Comparison of ENCODE assay signal across 8 cellular contexts in genomic region chr17:59618894-59619312, GRCh38. TPM values are rescaled to one million over a fixed set of nuclear protein-coding genes. Genes with fewer than 3 reads are reported as not detected.
DNase-seq lines count a peak whose midpoint lies in the region; ATAC-seq, FAIRE-seq and TF ChIP-seq lines count a peak whose summit lies in the region.

No MANE protein-coding gene starts in this region.

- H3K79me2 ChIP-seq in H9 (ENCODE audit: insufficient read depth, low read length) = peaks cover 35% of the 10 kb centered on the region
- H3K79me2 ChIP-seq in keratinocyte (ENCODE audit: control insufficient read depth, insufficient read depth, low read length) = peaks cover 48% of the 10 kb centered on the region

- no peak overlapping the region for H4K5ac ChIP-seq in H9 (ENCODE audit: insufficient read length, low read depth, low read length)

- peak overlapping the region; percentile 100 for H3K27ac Mint-ChIP-seq in H9
- peak overlapping the region; percentile 99 for H3K27ac Mint-ChIP-seq in activated naive CD8-positive, alpha-beta T cell treated with anti-CD3 and anti-CD28 coated beads, Interleukin-2, amount 50 U/mL, for 24 hours

- no peaks in the 10 kb centered on the region for H3K9me3 Mint-ChIP-seq in H9
- H3K9me3 Mint-ChIP-seq in activated naive CD8-positive, alpha-beta T cell treated with anti-CD3 and anti-CD28 coated beads, Interleukin-2, amount 50 U/mL, for 24 hours = no peaks in the 10 kb centered on the region

- H2BK120ac ChIP-seq in H9 (ENCODE audit: low read depth, low read length, poor library complexity, severe bottlenecking) = no peak overlapping the region

- no peak for FAIRE-seq in keratinocyte (lab: Jason Lieb, UNC)

- H2BK5ac ChIP-seq in H9 (ENCODE audit: insufficient read length, low read length) = peak overlapping the region; percentile 12

- H3K4ac ChIP-seq in H9 (ENCODE audit: low read depth, low read length) = no peak overlapping the region

- peaks cover 35 to 40% of the 10 kb centered on the region in 2 experiments for H3K4me1 Mint-ChIP-seq in H9
- H3K4me1 Mint-ChIP-seq in activated naive CD8-positive, alpha-beta T cell treated with anti-CD3 and anti-CD28 coated beads, Interleukin-2, amount 50 U/mL, for 24 hours = peaks cover 56% of the 10 kb centered on the region

- H3K27me3 Mint-ChIP-seq in H9 (ENCODE audit: low read depth) = no peaks in the 10 kb centered on the region
- H3K27me3 Mint-ChIP-seq in activated naive CD8-positive, alpha-beta T cell treated with anti-CD3 and anti-CD28 coated beads, Interleukin-2, amount 50 U/mL, for 24 hours = peaks cover 2% of the 10 kb centered on the region

- H3K4me3 Mint-ChIP-seq in H9 = peak overlapping the region; percentile 95 to 98
- H3K4me3 Mint-ChIP-seq in activated naive CD8-positive, alpha-beta T cell treated with anti-CD3 and anti-CD28 coated beads, Interleukin-2, amount 50 U/mL, for 24 hours = peak overlapping the region; percentile 95

- in situ Hi-C loops in ACHN (cut with HindIII; ENCODE audit: low pct_ligation_motif_present, low pct_unique_long_range_greater_than_20kb, low sequenced_read_pairs) = no loop called here

- H3K9me1 ChIP-seq in keratinocyte (ENCODE audit: control insufficient read depth, extremely low read depth, insufficient read depth, low read length) = no peaks in the 10 kb centered on the region

- H2BK12ac ChIP-seq in H9 (ENCODE audit: insufficient read length, low read depth, low read length) = no peak overlapping the region

- H3K27me3 ChIP-seq in H9 (ENCODE audit: insufficient read depth, low read length) (no peaks in the 10 kb centered on the region), keratinocyte (ENCODE audit: control insufficient read depth, extremely low read depth, insufficient read depth, low read length) (no peaks in the 10 kb centered on the region), suprapubic skin (no peaks in the 10 kb centered on the region)

- H3K27ac ChIP-seq in H9 (ENCODE audit: insufficient read length, low read depth, low read length) = peak overlapping the region; percentile 95
- H3K27ac ChIP-seq in keratinocyte (ENCODE audit: control insufficient read depth, insufficient read depth, low read length) = peak overlapping the region; percentile 100
- H3K27ac ChIP-seq in suprapubic skin = peak overlapping the region; percentile 97

- H2AFZ ChIP-seq in H9 (ENCODE audit: low read length) (no peak overlapping the region), keratinocyte (ENCODE audit: control insufficient read depth, low read length) (peak overlapping the region; percentile 35)

- no peaks in the 10 kb centered on the region for H3K79me1 ChIP-seq in H9 (ENCODE audit: insufficient read depth, low read depth, low read length, poor library complexity, severe bottlenecking)

- peak overlapping the region; percentile 70 for H3K14ac ChIP-seq in H9 (ENCODE audit: insufficient read depth, low read length)

- H3K36me3 ChIP-seq in keratinocyte (ENCODE audit: control insufficient read depth in 2 of 2, extremely low read depth in 1 of 2, insufficient read depth in 2 of 2, low read length in 2 of 2) (no peaks in the 10 kb centered on the region), suprapubic skin (no peaks in the 10 kb centered on the region)

- no peak for ATAC-seq in activated naive CD8-positive, alpha-beta T cell treated with anti-CD3 and anti-CD28 coated beads, Interleukin-2, amount 50 U/mL, for 24 hours
- no peak for ATAC-seq in HG02588 (IDR thresholded peaks at IDR 0.05; ENCODE audit: unreplicated experiment)
- no peak for ATAC-seq in GM21737 (IDR thresholded peaks at IDR 0.05; ENCODE audit: unreplicated experiment)

- no peak for TF ChIP-seq POLR2A in suprapubic skin (IDR thresholded peaks at IDR 0.05)

- dilution Hi-C loops in keratinocyte (cut with MboI; ENCODE audit: extremely low pct_ligation_motif_present, low sequenced_read_pairs) = no loop called here

- peak overlapping the region; percentile 93 for H3K4me2 ChIP-seq in H9 (ENCODE audit: insufficient read depth, insufficient read length, low read length)
- H3K4me2 ChIP-seq in keratinocyte (ENCODE audit: control insufficient read depth, extremely low read depth, insufficient read depth, low read depth, low read length) = peak overlapping the region; percentile 99

- peaks cover 5% of the 10 kb centered on the region for H3K23me2 ChIP-seq in H9 (ENCODE audit: insufficient read length, low read depth, low read length, poor library complexity, severe bottlenecking)

- TF ChIP-seq EP300 in suprapubic skin (IDR thresholded peaks at IDR 0.05) = no peak

- H3K18ac ChIP-seq in H9 (ENCODE audit: insufficient read length, low read depth, low read length) = peak overlapping the region; percentile 94

- no peak overlapping the region for H3K23ac ChIP-seq in H9 (ENCODE audit: insufficient read length, low read depth, low read length)

- no peaks in the 10 kb centered on the region for H3K9me3 ChIP-seq in H9 (ENCODE audit: control insufficient read depth, low read depth, low read length)
- H3K9me3 ChIP-seq in keratinocyte (ENCODE audit: control insufficient read depth, low read depth, low read length) = no peaks in the 10 kb centered on the region
- H3K9me3 ChIP-seq in suprapubic skin = no peaks in the 10 kb centered on the region

- H3K36me3 Mint-ChIP-seq in H9 (ENCODE audit: insufficient read depth in 1 of 3, low read depth in 3 of 3) = peaks cover 0 to 2% (median 0%) of the 10 kb centered on the region in 3 experiments; a peak in 5 of 7 replicates
- H3K36me3 Mint-ChIP-seq in activated naive CD8-positive, alpha-beta T cell treated with anti-CD3 and anti-CD28 coated beads, Interleukin-2, amount 50 U/mL, for 24 hours (ENCODE audit: low read depth) = peaks cover 20% of the 10 kb centered on the region

- peak overlapping the region; percentile 96 to 100 (median 97) for H3K4me3 ChIP-seq in keratinocyte (ENCODE audit: control insufficient read depth in 2 of 3, extremely low read depth in 1 of 3, insufficient read depth in 2 of 3, low read depth in 1 of 3, low read length in 3 of 3)
- H3K4me3 ChIP-seq in suprapubic skin = peak overlapping the region; percentile 88

- WGBS in H9 (ENCODE audit: extremely low coverage, insufficient read length, low lambda C conversion rate) = no CpG with 5 or more reads among the region's 15 CpGs
- 0% methylated on average over 13 of the region's 15 CpGs for WGBS in suprapubic skin

- DNase-seq in ACHN (peak; percentile 95), H9 (no peak), keratinocyte (ENCODE audit: low read depth, low spot score) (no peak), suprapubic skin (ENCODE audit: low spot score in 2 of 2) (no peak), NCI-H128 (lab: John Stamatoyannopoulos, UW; ENCODE audit: unreplicated experiment) (no peak)
- no peak for DNase-seq in activated naive CD8-positive, alpha-beta T cell treated with anti-CD3 and anti-CD28 coated beads, Interleukin-2, amount 50 U/mL, for 24 hours

- H2BK20ac ChIP-seq in H9 (ENCODE audit: low read depth, low read length, poor library complexity, severe bottlenecking) = no peak overlapping the region

- H3K4me1 ChIP-seq in H9 (ENCODE audit: insufficient read depth, low read length) (no peaks in the 10 kb centered on the region; the same call in 1 of the 2 replicates), keratinocyte (ENCODE audit: control insufficient read depth, extremely low read depth, insufficient read depth, low read length) (peaks cover 29% of the 10 kb centered on the region), suprapubic skin (peaks cover 45% of the 10 kb centered on the region)

- no peak overlapping the region for H4K8ac ChIP-seq in H9 (replicated peaks; ENCODE audit: insufficient read length, low read depth, low read length)

- H3K9ac ChIP-seq in H9 (ENCODE audit: extremely low read depth, insufficient read length, low read length) = peak overlapping the region; percentile 89
- peak overlapping the region; percentile 99 for H3K9ac ChIP-seq in keratinocyte (ENCODE audit: control insufficient read depth, extremely low read depth, insufficient read depth, low read length)

- no peak overlapping the region for H2BK15ac ChIP-seq in H9 (ENCODE audit: low read depth, low read length)

- H2AK5ac ChIP-seq in H9 (ENCODE audit: insufficient read length, low read length) = no peak overlapping the region

- TF ChIP-seq CTCF in H9 (conservative IDR thresholded peaks at IDR 0.05) (no peak), keratinocyte (optimal IDR thresholded peaks at IDR 0.05 in 1 of 3, IDR thresholded peaks at IDR 0.05 in 1 of 3, conservative IDR thresholded peaks at IDR 0.05 in 1 of 3; ENCODE audit: extremely low read depth in 1 of 3, insufficient read depth in 2 of 3, low read length in 3 of 3) (no peak), suprapubic skin (IDR thresholded peaks at IDR 0.05) (no peak)

- H4K91ac ChIP-seq in H9 (ENCODE audit: insufficient read length, low read depth, low read length) = no peak overlapping the region

- peak overlapping the region; percentile 74 for H3K56ac ChIP-seq in H9 (ENCODE audit: insufficient read length, low read depth, low read length)

- no peaks in the 10 kb centered on the region for H4K20me1 ChIP-seq in H9 (ENCODE audit: control insufficient read depth, insufficient read depth, insufficient read length)
- H4K20me1 ChIP-seq in keratinocyte (ENCODE audit: control insufficient read depth, extremely low read depth, insufficient read depth, low read length) = peaks cover 15% of the 10 kb centered on the region

- H3T11ph ChIP-seq in H9 (ENCODE audit: low read length) = no peak overlapping the region

RNA-seq across cellular contexts. Expression of gene CLTC, which starts 0.8 kb away (rescaled TPM):
- 241 and 254 TPM in 2 replicates for total RNA-seq in H9 (2021)
- 168 to 352 TPM (median 209 TPM) in 3 replicates for polyA plus RNA-seq in keratinocyte
- 147 TPM for polyA plus RNA-seq in keratinocyte (2011; ENCODE audit: low read depth)
- 179 and 294 TPM in 2 replicates for polyA plus RNA-seq in keratinocyte (2011; cell fraction: cytosol; rRNA removed)
- 486 and 588 TPM in 2 replicates for polyA plus RNA-seq in keratinocyte (2011; cell fraction: nucleus; rRNA removed)
- 119 and 186 TPM in 2 replicates for polyA plus RNA-seq in keratinocyte (2012; ENCODE audit: low replicate concordance)
- polyA minus RNA-seq in keratinocyte = 430 to 667 TPM (median 430 TPM) in 3 replicates
- 230 TPM for polyA minus RNA-seq in keratinocyte (2011; cell fraction: cytosol; rRNA and poly(A)+ RNA removed)
- 327 and 718 TPM in 2 replicates for polyA minus RNA-seq in keratinocyte (2011; cell fraction: nucleus; rRNA and poly(A)+ RNA removed)
- total RNA-seq in suprapubic skin = 100 to 1,000 TPM in 3 of 4 donors, 10 to 100 TPM in 1; 99.2 to 178 (median 152) TPM

RNA-seq across cellular contexts. Expression of gene DHX40, which starts 53.5 kb away (rescaled TPM):
- total RNA-seq in H9 (2021) = 27.6 and 28.8 TPM in 2 replicates
- polyA plus RNA-seq in keratinocyte = 19.6 to 30.7 TPM (median 20.4 TPM) in 3 replicates
- 14.3 TPM for polyA plus RNA-seq in keratinocyte (2011; ENCODE audit: low read depth)
- polyA plus RNA-seq in keratinocyte (2011; cell fraction: cytosol; rRNA removed) = 16.0 and 26.7 TPM in 2 replicates
- polyA plus RNA-seq in keratinocyte (2011; cell fraction: nucleus; rRNA removed) = 15.2 and 21.2 TPM in 2 replicates
- polyA plus RNA-seq in keratinocyte (2012; ENCODE audit: low replicate concordance) = 16.0 and 19.8 TPM in 2 replicates
- polyA minus RNA-seq in keratinocyte = 8.2 to 29.9 TPM (median 16.9 TPM) in 3 replicates
- polyA minus RNA-seq in keratinocyte (2011; cell fraction: cytosol; rRNA and poly(A)+ RNA removed) = 53.7 TPM
- 12.2 and 19.3 TPM in 2 replicates for polyA minus RNA-seq in keratinocyte (2011; cell fraction: nucleus; rRNA and poly(A)+ RNA removed)
- 10 to 100 TPM; 30.6 to 42.9 (median 37.4) TPM for total RNA-seq in suprapubic skin
